Comparison of ENCODE assay signal across 1 cellular context in the genomic region with DNA sequence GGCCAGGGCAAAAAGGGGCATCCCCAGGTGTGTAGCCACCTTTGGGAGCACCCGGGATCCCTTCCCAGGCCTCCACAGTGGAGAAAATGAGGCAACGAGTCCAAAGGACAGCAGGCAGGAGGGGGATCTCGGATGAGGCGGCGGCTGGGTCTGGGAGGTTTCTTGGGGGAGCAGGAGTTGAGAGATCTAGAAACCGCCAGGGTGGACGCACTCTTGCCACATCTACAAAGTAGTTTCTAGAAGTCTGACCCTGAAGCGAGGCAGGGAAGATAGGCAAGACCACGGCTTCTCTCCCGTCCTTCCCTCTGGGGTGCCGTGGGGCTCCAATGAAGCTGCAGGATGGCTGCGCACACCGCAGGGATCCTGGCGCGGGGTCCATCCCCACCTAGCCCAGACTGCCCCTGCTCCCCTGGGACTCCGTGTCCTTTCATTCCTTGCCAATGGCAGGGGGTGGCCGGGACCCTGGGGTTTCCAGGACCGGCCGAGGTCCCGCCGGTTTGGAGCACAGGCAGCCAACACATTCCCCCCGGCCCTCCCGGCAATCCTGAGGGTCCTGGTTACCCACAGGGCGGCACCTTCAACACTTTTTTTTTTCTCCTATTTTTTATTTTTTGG.
TF ChIP-seq lines count a peak whose summit lies in the region.

No MANE protein-coding gene starts in this region.

TF ChIP-seq in GM23338, 12 proteins besides CTCF, POLR2A, EP300 and RAD21:
- no peak for TF ChIP-seq CREB1 (CRISPR knock-in tag; IDR thresholded peaks at IDR 0.05; ENCODE audit: low read depth)
- TF ChIP-seq POLR2AphosphoS5 (IDR thresholded peaks at IDR 0.05; ENCODE audit: low read depth): peak; percentile 10; the same call in 1 of the 2 replicates
